ENCODE assay signal across 19 cellular contexts in the genomic region with DNA sequence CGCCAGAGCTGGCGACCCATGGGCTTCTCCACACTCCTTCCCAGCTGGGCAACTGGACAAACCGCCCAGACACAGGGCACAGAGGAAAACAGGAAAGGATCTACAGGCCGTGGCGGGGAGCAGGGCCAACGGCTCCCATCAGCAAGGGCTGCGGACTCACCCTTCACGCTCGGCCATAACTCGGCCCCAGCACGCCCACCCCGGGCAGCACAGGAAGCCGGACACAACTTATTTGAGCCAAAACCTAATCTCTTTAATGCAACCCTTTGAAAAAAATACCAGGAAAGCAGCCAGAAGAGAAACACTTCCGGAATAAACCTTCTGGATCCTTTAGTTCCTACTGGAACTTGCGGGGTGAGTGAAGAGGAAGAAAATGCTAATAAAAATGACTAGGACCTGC. TPM values are rescaled to one million over a fixed set of nuclear protein-coding genes. Genes with fewer than 3 reads are reported as not detected.
A peak's percentile ranks its signal among the peaks of the same experiment; 100 is the strongest.
DNase-seq lines count a peak whose midpoint lies in the region; ATAC-seq and TF ChIP-seq lines count a peak whose summit lies in the region.
"Had no signal": no experiment of that assay in that cellular context is flagged by ENCODE, and none has a peak within 500 bp of the region (broad histone marks: within the 10 kb centered on the region; RNA-seq: fewer than 3 reads in every experiment).

No MANE protein-coding gene starts in this region.

- H3K4me2 ChIP-seq in fibroblast of lung (ENCODE audit: extremely low read depth, insufficient read depth, low read length) = peak overlapping the region; percentile 3

- H4K20me1 ChIP-seq in fibroblast of lung (ENCODE audit: control insufficient read depth, extremely low read depth, insufficient read depth, low read length) = peaks cover 2% of the 10 kb centered on the region

- H3K4me3 ChIP-seq in fibroblast of lung (replicated peaks in 1 of 4; ENCODE audit: control extremely low read depth in 1 of 4, insufficient read depth in 1 of 4, low read depth in 3 of 4, low read length in 4 of 4) (no peak overlapping the region), right lobe of liver (no peak overlapping the region)
- H3K4me3 ChIP-seq: SJSA1, uterus had no signal

- peaks cover 9% of the 10 kb centered on the region for H3K79me2 ChIP-seq in fibroblast of lung (ENCODE audit: control insufficient read depth, insufficient read depth, low read length)

- no peaks in the 10 kb centered on the region for H3K9me3 ChIP-seq in fibroblast of lung (ENCODE audit: control insufficient read depth, insufficient read depth, low read depth, low read length)
- no peaks in the 10 kb centered on the region for H3K9me3 ChIP-seq in right lobe of liver
- H3K9me3 ChIP-seq: SJSA1, uterus had no signal

- no peak overlapping the region for H3K9ac ChIP-seq in fibroblast of lung (ENCODE audit: insufficient read depth, low read length)

- ATAC-seq in right lobe of liver (peak in 3 of 4 donors; percentile 8 to 22 (median 17)), GM18519 (IDR thresholded peaks at IDR 0.05; ENCODE audit: low FRiP score, unreplicated experiment) (no peak)
- ATAC-seq: sciatic nerve had no signal

- H3K36me3 ChIP-seq in fibroblast of lung (ENCODE audit: control insufficient read depth, insufficient read depth, low read length) = peaks cover 2% of the 10 kb centered on the region
- peaks cover 0 to 4% (median 0%) of the 10 kb centered on the region in 4 donors for H3K36me3 ChIP-seq in right lobe of liver
- H3K36me3 ChIP-seq: uterus had no signal

- peaks cover 10% of the 10 kb centered on the region for H3K4me1 ChIP-seq in fibroblast of lung (ENCODE audit: control insufficient read depth, extremely low read depth, insufficient read depth, low read length)
- peaks cover 0 to 22% (median 11%) of the 10 kb centered on the region in 4 donors for H3K4me1 ChIP-seq in right lobe of liver

- TF ChIP-seq POLR2A in right lobe of liver (IDR thresholded peaks at IDR 0.05) = no peak

- H3K27ac ChIP-seq in VCaP (peak overlapping the region; percentile 79), fibroblast of lung (ENCODE audit: insufficient read depth, low read length) (no peak overlapping the region), right lobe of liver (peak overlapping the region in 1 of 3 donors; percentile 23)
- H3K27ac ChIP-seq: SJSA1, uterus had no signal

- intact Hi-C loops in right lobe of liver (cut with DNase I) = no loop called here

- no peaks in the 10 kb centered on the region for H3K27me3 ChIP-seq in fibroblast of lung (ENCODE audit: control insufficient read depth, insufficient read depth, low read length)
- H3K27me3 ChIP-seq in right lobe of liver = no peaks in the 10 kb centered on the region
- H3K27me3 ChIP-seq: SJSA1, uterus had no signal

- peak; percentile 28 to 55 for DNase-seq in fibroblast of lung (ENCODE audit: low read depth in 2 of 2)
- DNase-seq in right lobe of liver = no peak
- DNase-seq in pulmonary artery endothelial cell (ENCODE audit: low read depth, low spot score) = peak; percentile 48
- no peak for DNase-seq in cortex of kidney (lab: John Stamatoyannopoulos, UW)
- DNase-seq in NCI-H2029 (lab: John Stamatoyannopoulos, UW) = no peak
- DNase-seq in amniotic stem cell (lab: John Stamatoyannopoulos, UW) = no peak
- DNase-seq: activated CD4-positive, alpha-beta T cell treated with anti-CD3 and anti-CD28 coated beads for 48 hours; aorta; CD4-positive, alpha-beta T cell; HCEC 1CT; head of caudate nucleus; mammary epithelial cell; NCI-H2107; substantia nigra; uterus had no signal

- WGBS in right lobe of liver (ENCODE audit: insufficient coverage, low coverage, low lambda C conversion rate, missing lambda C conversion rate) = 66% methylated on average over 7 of the region's 15 CpGs

- TF ChIP-seq CTCF in VCaP (conservative IDR thresholded peaks at IDR 0.05) (no peak), fibroblast of lung (conservative IDR thresholded peaks at IDR 0.05 in 1 of 2, IDR thresholded peaks at IDR 0.05 in 1 of 2; ENCODE audit: low read depth in 1 of 2, low read length in 2 of 2) (no peak), right lobe of liver (IDR thresholded peaks at IDR 0.05) (no peak)

- no peak overlapping the region for H2AFZ ChIP-seq in fibroblast of lung (ENCODE audit: low read length)

RNA-seq across cellular contexts. Expression of a gene that starts 59.9 kb away (rescaled TPM):
- 15.2 and 17.7 TPM in 2 replicates for total RNA-seq in fibroblast of lung
- polyA plus RNA-seq in fibroblast of lung = 13.7 and 14.9 TPM in 2 replicates
- 17.3 and 18.1 TPM in 2 replicates for polyA plus RNA-seq in fibroblast of lung (2012)
- polyA minus RNA-seq in fibroblast of lung (ENCODE audit: low replicate concordance) = 25.0 and 30.8 TPM in 2 replicates
- total RNA-seq in right lobe of liver = 10 to 100 TPM; 30.1 to 44.3 (median 34.9) TPM
- total RNA-seq in pulmonary artery endothelial cell = 21.0 and 22.5 TPM in 2 replicates

Comparison
In these comparisons a context has a peak if more than half of its experiments do, and no peak if none do; other contexts are left out.
1. DNase-seq: peak in fibroblast of lung (2 of 2) and pulmonary artery endothelial cell (single experiment); none in right lobe of liver (0 of 3), cortex of kidney (single experiment), NCI-H2029 (single experiment) and amniotic stem cell (single experiment).